8 cellular contexts compared by ENCODE assay signal in the genomic region with DNA sequence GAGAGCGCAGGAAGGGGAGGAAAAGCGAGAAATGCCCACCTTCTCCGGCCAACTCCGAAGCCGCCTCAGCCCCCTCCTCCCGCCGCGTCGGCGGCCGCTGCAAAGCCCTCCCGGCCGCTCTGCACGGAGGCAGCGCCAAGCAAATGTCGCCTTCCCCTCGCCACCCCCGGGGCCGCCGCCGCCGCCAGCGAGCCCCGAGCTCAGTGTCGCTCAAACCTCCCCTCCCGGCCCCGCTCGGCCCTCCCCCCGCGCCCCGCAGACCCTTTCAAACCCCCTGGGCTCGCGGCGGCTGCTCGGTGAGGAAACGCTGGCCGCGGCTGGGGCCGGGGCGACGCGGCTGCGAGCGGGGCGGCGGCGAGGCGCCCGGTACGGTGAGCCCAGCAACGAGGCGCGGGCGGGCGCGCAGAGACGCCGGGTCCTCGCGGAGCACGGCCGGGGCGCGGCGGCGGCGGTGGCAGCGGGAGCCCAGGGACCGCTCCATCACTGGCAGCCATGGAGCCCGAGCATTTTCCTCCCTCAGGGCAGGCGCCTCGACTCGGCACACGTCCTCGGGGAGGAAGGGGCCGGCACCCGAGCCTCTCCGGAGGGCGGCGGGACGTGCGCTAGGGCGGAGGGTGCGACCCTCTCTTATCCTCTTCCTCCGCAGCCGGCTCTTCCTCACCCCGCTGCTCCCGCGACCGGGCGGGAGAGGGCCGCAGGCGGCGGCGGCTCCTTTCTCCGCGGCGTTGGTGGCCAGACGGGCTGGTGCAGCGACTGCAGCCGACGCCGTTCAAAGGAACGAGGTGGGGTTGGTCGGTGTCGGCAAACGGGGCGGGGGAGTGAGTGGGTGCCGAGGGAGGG. TPM values are rescaled to one million over a fixed set of nuclear protein-coding genes. Genes with fewer than 3 reads are reported as not detected.
A peak's percentile ranks its signal among the peaks of the same experiment; 100 is the strongest.
DNase-seq lines count a peak whose midpoint lies in the region; ATAC-seq and TF ChIP-seq lines count a peak whose summit lies in the region.

No MANE protein-coding gene starts in this region.

- peaks cover 22% of the 10 kb centered on the region for H3K36me3 Mint-ChIP-seq in central memory CD8-positive, alpha-beta T cell (ENCODE audit: insufficient read depth)

- H3K4me3 Mint-ChIP-seq in central memory CD8-positive, alpha-beta T cell = peak overlapping the region; percentile 97

- H3K9me3 ChIP-seq in liver (ENCODE audit: control insufficient read depth in 4 of 4, low read length in 3 of 4) = no peaks in the 10 kb centered on the region

- no peak for TF ChIP-seq CTCF in liver (IDR thresholded peaks at IDR 0.05; ENCODE audit: low read depth, low read length, missing input control)

- under 1% methylated on average over 108 of the region's 109 CpGs for WGBS in liver

- peaks cover 0 to 4% (median 1%) of the 10 kb centered on the region in 4 donors for H3K27me3 ChIP-seq in liver (ENCODE audit: control insufficient read depth in 4 of 4, insufficient read depth in 4 of 4, low read length in 3 of 4)

- no peaks in the 10 kb centered on the region for H3K36me3 ChIP-seq in liver (ENCODE audit: control insufficient read depth in 4 of 4, insufficient read depth in 3 of 4, low read depth in 1 of 4, low read length in 3 of 4)

- peaks cover 48% of the 10 kb centered on the region for H3K4me1 Mint-ChIP-seq in central memory CD8-positive, alpha-beta T cell

- peak overlapping the region; percentile 70 to 93 (median 82) for H3K4me3 ChIP-seq in liver (ENCODE audit: low read depth in 1 of 3, low read length in 3 of 3)

- peak overlapping the region; percentile 91 for H3K27ac Mint-ChIP-seq in central memory CD8-positive, alpha-beta T cell (ENCODE audit: low read depth)

- peak; percentile 26 for ATAC-seq in HG03066 (IDR thresholded peaks at IDR 0.05; ENCODE audit: low read depth, unreplicated experiment)
- ATAC-seq in central memory CD8-positive, alpha-beta T cell (replicated peaks; ENCODE audit: extremely low read depth, poor library complexity, severe bottlenecking) = peak; percentile 21

- no peak for TF ChIP-seq RAD21 in liver (IDR thresholded peaks at IDR 0.05)

- peak; percentile 65 for DNase-seq in NCI-H82 (lab: John Stamatoyannopoulos, UW)
- no peak for DNase-seq in NCI-H82 treated with DMSO at 0.1 percent for 48 hours (lab: John Stamatoyannopoulos, UW; ENCODE audit: unreplicated experiment)
- DNase-seq in T-helper 9 cell = peak; percentile 35
- DNase-seq in central memory CD8-positive, alpha-beta T cell (ENCODE audit: low spot score in 2 of 2) = peak in 1 of 2 donors; percentile 31
- DNase-seq in stimulated activated CD8-positive, alpha-beta memory T cell treated with anti-CD3 and anti-CD28 coated beads, Interleukin-12 subunit alpha, Interleukin-12 subunit beta, amount 100 ng/mL, for 1 hour (ENCODE audit: low read depth) = peak; percentile 9
- DNase-seq in putamen (ENCODE audit: low spot score) = no peak

- peaks cover 0 to 27% (median 10%) of the 10 kb centered on the region in 4 donors for H3K4me1 ChIP-seq in liver (ENCODE audit: control insufficient read depth in 4 of 4, insufficient read depth in 4 of 4, low read length in 3 of 4)

- peak overlapping the region; percentile 75 to 84 for H3K27ac ChIP-seq in liver (ENCODE audit: low read depth in 1 of 2, low read length in 2 of 2)

- H3K27me3 Mint-ChIP-seq in central memory CD8-positive, alpha-beta T cell = no peaks in the 10 kb centered on the region

- H3K9me3 Mint-ChIP-seq in central memory CD8-positive, alpha-beta T cell = no peaks in the 10 kb centered on the region

- peak overlapping the region in 1 of 2 donors; percentile 50 for H3K9ac ChIP-seq in liver (ENCODE audit: low read depth in 1 of 2, low read length in 2 of 2)

TF ChIP-seq in liver, 16 proteins besides CTCF, POLR2A, EP300 and RAD21:
- TF ChIP-seq, protein P1, sequence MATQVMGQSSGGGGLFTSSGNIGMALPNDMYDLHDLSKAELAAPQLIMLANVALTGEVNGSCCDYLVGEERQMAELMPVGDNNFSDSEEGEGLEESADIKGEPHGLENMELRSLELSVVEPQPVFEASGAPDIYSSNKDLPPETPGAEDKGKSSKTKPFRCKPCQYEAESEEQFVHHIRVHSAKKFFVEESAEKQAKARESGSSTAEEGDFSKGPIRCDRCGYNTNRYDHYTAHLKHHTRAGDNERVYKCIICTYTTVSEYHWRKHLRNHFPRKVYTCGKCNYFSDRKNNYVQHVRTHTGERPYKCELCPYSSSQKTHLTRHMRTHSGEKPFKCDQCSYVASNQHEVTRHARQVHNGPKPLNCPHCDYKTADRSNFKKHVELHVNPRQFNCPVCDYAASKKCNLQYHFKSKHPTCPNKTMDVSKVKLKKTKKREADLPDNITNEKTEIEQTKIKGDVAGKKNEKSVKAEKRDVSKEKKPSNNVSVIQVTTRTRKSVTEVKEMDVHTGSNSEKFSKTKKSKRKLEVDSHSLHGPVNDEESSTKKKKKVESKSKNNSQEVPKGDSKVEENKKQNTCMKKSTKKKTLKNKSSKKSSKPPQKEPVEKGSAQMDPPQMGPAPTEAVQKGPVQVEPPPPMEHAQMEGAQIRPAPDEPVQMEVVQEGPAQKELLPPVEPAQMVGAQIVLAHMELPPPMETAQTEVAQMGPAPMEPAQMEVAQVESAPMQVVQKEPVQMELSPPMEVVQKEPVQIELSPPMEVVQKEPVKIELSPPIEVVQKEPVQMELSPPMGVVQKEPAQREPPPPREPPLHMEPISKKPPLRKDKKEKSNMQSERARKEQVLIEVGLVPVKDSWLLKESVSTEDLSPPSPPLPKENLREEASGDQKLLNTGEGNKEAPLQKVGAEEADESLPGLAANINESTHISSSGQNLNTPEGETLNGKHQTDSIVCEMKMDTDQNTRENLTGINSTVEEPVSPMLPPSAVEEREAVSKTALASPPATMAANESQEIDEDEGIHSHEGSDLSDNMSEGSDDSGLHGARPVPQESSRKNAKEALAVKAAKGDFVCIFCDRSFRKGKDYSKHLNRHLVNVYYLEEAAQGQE (IDR thresholded peaks at IDR 0.05) = no peak
- TF ChIP-seq EGR1 (IDR thresholded peaks at IDR 0.05; ENCODE audit: low read depth in 2 of 2) (no peak), JUND (IDR thresholded peaks at IDR 0.05) (no peak), HNF4A (conservative IDR thresholded peaks at IDR 0.05) (no peak), RXRA (IDR thresholded peaks at IDR 0.05) (no peak), YY1 (IDR thresholded peaks at IDR 0.05) (no peak), GABPA (IDR thresholded peaks at IDR 0.05 in 1 of 2, conservative IDR thresholded peaks at IDR 0.05 in 1 of 2) (no peak), FOXA2 (IDR thresholded peaks at IDR 0.05) (no peak), NR2F2 (IDR thresholded peaks at IDR 0.05) (no peak)
- TF ChIP-seq, protein P2, sequence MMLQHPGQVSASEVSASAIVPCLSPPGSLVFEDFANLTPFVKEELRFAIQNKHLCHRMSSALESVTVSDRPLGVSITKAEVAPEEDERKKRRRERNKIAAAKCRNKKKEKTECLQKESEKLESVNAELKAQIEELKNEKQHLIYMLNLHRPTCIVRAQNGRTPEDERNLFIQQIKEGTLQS (IDR thresholded peaks at IDR 0.05) = no peak

RNA-seq across cellular contexts. Expression of a gene that starts 0.5 kb away (rescaled TPM):
- 10 to 100 TPM; 30.7 to 43.3 TPM for total RNA-seq in liver
- 10 to 100 TPM; 21.0 to 43.5 TPM for polyA plus RNA-seq in liver

Comparison
In these comparisons a context has a peak if more than half of its experiments do, and no peak if none do; other contexts are left out.
1. DNase-seq: peak in NCI-H82 (single experiment), T-helper 9 cell (single experiment) and stimulated activated CD8-positive, alpha-beta memory T cell treated with anti-CD3 and anti-CD28 coated beads, Interleukin-12 subunit alpha, Interleukin-12 subunit beta, amount 100 ng/mL, for 1 hour (single experiment); none in NCI-H82 treated with DMSO at 0.1 percent for 48 hours (single experiment) and putamen (single experiment).